19 cellular contexts compared by ENCODE assay signal in genomic region chr10:100825325-100825875, GRCh38.
DNase-seq lines count a peak whose midpoint lies in the region; ATAC-seq, FAIRE-seq and TF ChIP-seq lines count a peak whose summit lies in the region.
"Had no signal": no experiment of that assay in that cellular context is flagged by ENCODE, and none has a peak within 500 bp of the region (broad histone marks: within the 10 kb centered on the region; RNA-seq: fewer than 3 reads in every experiment).

No MANE protein-coding gene starts in this region.

- no peak overlapping the region for H4K91ac ChIP-seq in H1 (replicated peaks; ENCODE audit: insufficient read length, low read length)

- H3K27ac ChIP-seq in CD4-positive, alpha-beta memory T cell (ENCODE audit: low read depth, low read length) = no peak overlapping the region
- no peak overlapping the region for H3K27ac ChIP-seq in H1 (ENCODE audit: low read depth, low read length)
- H3K27ac ChIP-seq: hepatocyte, RWPE1 had no signal

- no peak overlapping the region for H2AFZ ChIP-seq in H1 (ENCODE audit: low read length)
- H2AFZ ChIP-seq: hepatocyte had no signal

- no peak overlapping the region for H2BK5ac ChIP-seq in H1 (ENCODE audit: low read depth, low read length)

- H3K4me1 ChIP-seq in CD4-positive, alpha-beta memory T cell (ENCODE audit: insufficient read depth, low read length) = peaks cover 29% of the 10 kb centered on the region
- H3K4me1 ChIP-seq in H1 (replicated peaks in 1 of 4; ENCODE audit: control insufficient read depth in 3 of 4, insufficient read depth in 4 of 4, low read length in 3 of 4) = peaks cover 4 to 26% (median 20%) of the 10 kb centered on the region in 4 experiments

- H2BK15ac ChIP-seq in H1 (ENCODE audit: low read length) = no peak overlapping the region

- peaks cover 53 to 67% of the 10 kb centered on the region in 2 donors for H3K27me3 Mint-ChIP-seq in CD4-positive, alpha-beta memory T cell
- peaks cover 58% of the 10 kb centered on the region for H3K27me3 Mint-ChIP-seq in nephron progenitor cell (ENCODE audit: low read depth, poor library complexity)

- H2BK20ac ChIP-seq in H1 (ENCODE audit: low read length) = no peak overlapping the region

- no peaks in the 10 kb centered on the region for H3K9me3 ChIP-seq in CD4-positive, alpha-beta memory T cell (ENCODE audit: control insufficient read depth in 1 of 2, low read length in 2 of 2)
- H3K9me3 ChIP-seq in H1 (ENCODE audit: insufficient read depth in 2 of 2, low read depth in 1 of 2, low read length in 1 of 2) = no peaks in the 10 kb centered on the region
- H3K9me3 ChIP-seq: MG63 had no signal

- H3K36me3 Mint-ChIP-seq in CD4-positive, alpha-beta memory T cell = no peaks in the 10 kb centered on the region
- H3K36me3 Mint-ChIP-seq in nephron progenitor cell (ENCODE audit: low read depth) = peaks cover 34% of the 10 kb centered on the region

- peak overlapping the region in 6 of 8 donors; percentile 20 to 54 (median 44) for H3K4me3 Mint-ChIP-seq in CD4-positive, alpha-beta memory T cell
- H3K4me3 Mint-ChIP-seq in nephron progenitor cell = peak overlapping the region; percentile 69

- H3K4me2 ChIP-seq in H1 (ENCODE audit: insufficient read depth in 1 of 2, low read depth in 2 of 2, low read length in 2 of 2) = peak overlapping the region in 1 of 2 experiments; percentile 51; a peak in 1 of 4 replicates
- H3K4me2 ChIP-seq: hepatocyte had no signal

- TF ChIP-seq RAD21 in H1 (IDR thresholded peaks at IDR 0.05 in 1 of 2, conservative IDR thresholded peaks at IDR 0.05 in 1 of 2; ENCODE audit: low read depth in 2 of 2, low read length in 2 of 2) = no peak

- no peak overlapping the region for H3K4ac ChIP-seq in H1 (replicated peaks; ENCODE audit: insufficient read length, low read depth, low read length)

- ATAC-seq in left colon (no peak), GM19463 (IDR thresholded peaks at IDR 0.05; ENCODE audit: unreplicated experiment) (no peak)
- ATAC-seq: SK-N-SH treated with all-trans-retinoic acid at 6 μM for 48 hours had no signal

- intact Hi-C loops in CD4-positive, alpha-beta memory T cell (cut with micrococcal nuclease) = no loop called here
- intact Hi-C loops in left colon (cut with DNase I, micrococcal nuclease) = no loop called here

- H3K23ac ChIP-seq in H1 (ENCODE audit: insufficient read length) = no peak overlapping the region

- no peak overlapping the region for H2BK120ac ChIP-seq in H1 (replicated peaks; ENCODE audit: low read depth, low read length)

- peaks cover 14 to 39% (median 22%) of the 10 kb centered on the region in 4 donors for H3K4me1 Mint-ChIP-seq in CD4-positive, alpha-beta memory T cell
- peaks cover 67% of the 10 kb centered on the region for H3K4me1 Mint-ChIP-seq in nephron progenitor cell

- peaks cover 9 to 12% of the 10 kb centered on the region in 2 experiments for H4K20me1 ChIP-seq in H1 (replicated peaks in 1 of 2; ENCODE audit: control insufficient read depth in 1 of 2, insufficient read depth in 2 of 2, low read length in 2 of 2)

- no peak overlapping the region for H2BK12ac ChIP-seq in H1 (ENCODE audit: low read depth, low read length)

- H3K18ac ChIP-seq in H1 (ENCODE audit: extremely low read depth, low read length) = no peak overlapping the region

- H2AK5ac ChIP-seq in H1 (ENCODE audit: low read depth, low read length) = no peak overlapping the region

- H3K9ac ChIP-seq in H1 (replicated peaks in 1 of 4; ENCODE audit: extremely low read depth in 1 of 4, low read depth in 3 of 4, low read length in 3 of 4) = no peak overlapping the region

- H3K79me1 ChIP-seq in H1 (ENCODE audit: low read depth, low read length) = no peaks in the 10 kb centered on the region

- peaks cover 2% of the 10 kb centered on the region; the same call in 1 of the 2 replicates for H3K23me2 ChIP-seq in H1 (ENCODE audit: low read depth, low read length)

- H4K8ac ChIP-seq in H1 (ENCODE audit: extremely low read depth, insufficient read depth, low read length) = no peak overlapping the region

- no peak overlapping the region for H4K5ac ChIP-seq in H1 (ENCODE audit: insufficient read length, low read depth, low read length)

- CTCF ChIA-PET in CD4-positive, alpha-beta memory T cell (lab: Charles Lee; ENCODE audit: partially characterized antibody) = interaction anchor here (1.3 kb wide), 1 partner anchor 82 kb away, joined by 4 read pairs; no protein-coding TSS in a partner anchor
- CTCF ChIA-PET in H1 (lab: Charles Lee; ENCODE audit: partially characterized antibody) = interaction anchor here (0.7 to 5.3 kb wide), 30 partner anchors 8 to 307 kb away, joined by 3 to 34 read pairs (median 4); no protein-coding TSS in a partner anchor

- H3K36me3 ChIP-seq in CD4-positive, alpha-beta memory T cell (ENCODE audit: insufficient read depth, low read length) = no peaks in the 10 kb centered on the region
- H3K36me3 ChIP-seq in H7 (replicated peaks; ENCODE audit: control insufficient read depth, insufficient read depth, low read length) (no peaks in the 10 kb centered on the region), H1 (ENCODE audit: control insufficient read depth in 2 of 4, insufficient read depth in 4 of 4, low read length in 3 of 4) (peaks cover 0 to 8% (median 0%) of the 10 kb centered on the region in 4 experiments; a peak in 1 of 8 replicates)
- H3K36me3 ChIP-seq: MG63 had no signal

- no peak overlapping the region for H3K56ac ChIP-seq in H1 (replicated peaks; ENCODE audit: insufficient read length, low read depth, low read length)

- POLR2A ChIA-PET in CD4-positive, alpha-beta memory T cell (lab: Charles Lee; ENCODE audit: partially characterized antibody) = no interaction called here
- POLR2A ChIA-PET in H1 (lab: Charles Lee; ENCODE audit: partially characterized antibody) = interaction anchor here (0.8 to 3.3 kb wide), 6 partner anchors 8 to 263 kb away, joined by 3 to 12 read pairs (median 3); no protein-coding TSS in a partner anchor

- no peak for TF ChIP-seq CTCF in H1 (IDR thresholded peaks at IDR 0.05; ENCODE audit: control extremely low read depth in 1 of 3, insufficient read depth in 1 of 3, low read depth in 1 of 3, low read length in 3 of 3)
- TF ChIP-seq CTCF in nephron progenitor cell (IDR thresholded peaks at IDR 0.05) = no peak

- H3K79me2 ChIP-seq in H1 (ENCODE audit: control insufficient read depth in 1 of 2, insufficient read depth in 2 of 2, low read length in 2 of 2) = no peaks in the 10 kb centered on the region
- H3K79me2 ChIP-seq: hepatocyte had no signal

- peak overlapping the region in 1 of 7 donors; percentile 24 for H3K27ac Mint-ChIP-seq in CD4-positive, alpha-beta memory T cell
- no peak overlapping the region for H3K27ac Mint-ChIP-seq in nephron progenitor cell

- FAIRE-seq in H1 (lab: Jason Lieb, UNC) = no peak
- FAIRE-seq: keratinocyte had no signal

- H3K27me3 ChIP-seq in CD4-positive, alpha-beta memory T cell (ENCODE audit: insufficient read depth, low read length) = peaks cover 37% of the 10 kb centered on the region
- peaks cover 98% of the 10 kb centered on the region for H3K27me3 ChIP-seq in H7 (ENCODE audit: control insufficient read depth, insufficient read depth, low read length)
- peaks cover 82 to 100% (median 93%) of the 10 kb centered on the region in 4 experiments for H3K27me3 ChIP-seq in H1 (replicated peaks in 1 of 4; ENCODE audit: control insufficient read depth in 3 of 4, extremely low read depth in 1 of 4, insufficient read depth in 3 of 4, low read length in 3 of 4)

- peaks cover 0 to 2% (median 0%) of the 10 kb centered on the region in 8 donors for H3K9me3 Mint-ChIP-seq in CD4-positive, alpha-beta memory T cell
- H3K9me3 Mint-ChIP-seq in nephron progenitor cell = no peaks in the 10 kb centered on the region

- no peak overlapping the region for H3K14ac ChIP-seq in H1 (ENCODE audit: insufficient read length)

- WGBS in H1 (ENCODE audit: extremely low coverage in 1 of 2, insufficient coverage in 1 of 2, insufficient read length in 1 of 2, insufficient replicate concordance in 2 of 2, low coverage in 1 of 2, low lambda C conversion rate in 2 of 2, missing lambda C conversion rate in 1 of 2), 2 experiments = 15% methylated on average over 2 of the region's 2 CpGs; no CpG with 5 or more reads in 1 of the 2 experiments

- DNase-seq in CD4-positive, alpha-beta memory T cell = no peak
- DNase-seq in H7 (peak; percentile 68), H1 (ENCODE audit: low read depth in 1 of 2, low spot score in 2 of 2) (no peak), nephron progenitor cell (no peak), OCI-M1 (lab: John Stamatoyannopoulos, UW) (no peak), left colon (no peak), NCI-H146 (lab: John Stamatoyannopoulos, UW) (no peak)
- DNase-seq: activated effector memory CD4-positive, alpha-beta T cell treated with anti-CD3 and anti-CD28 coated beads, Interleukin-2, amount 50 U/mL, for 16 hours; amniotic stem cell; COR-L47; dermis blood vessel endothelial cell; MG63; NCI-H1417 treated with DMSO at 0.1 percent for 48 hours; NCI-H510A had no signal

- H3K4me3 ChIP-seq in CD4-positive, alpha-beta memory T cell (ENCODE audit: low read length in 2 of 2) = no peak overlapping the region
- H3K4me3 ChIP-seq in H7 (ENCODE audit: insufficient read depth, low read depth, low read length) (no peak overlapping the region), H1 (ENCODE audit: extremely low read depth in 1 of 4, insufficient read depth in 2 of 4, low read depth in 3 of 4, low read length in 4 of 4) (no peak overlapping the region)
- H3K4me3 ChIP-seq: hepatocyte, MG63 had no signal

- no peak for TF ChIP-seq POLR2A in H1 (IDR thresholded peaks at IDR 0.05; ENCODE audit: control extremely low read depth in 1 of 2, low read depth in 2 of 2, low read length in 2 of 2)

- no peak for TF ChIP-seq EP300 in H1 (IDR thresholded peaks at IDR 0.05; ENCODE audit: borderline replicate concordance in 1 of 2, low read depth in 2 of 2, low read length in 2 of 2)

TF ChIP-seq in H1, 55 proteins besides CTCF, POLR2A, EP300 and RAD21:
- TF ChIP-seq CHD1 (IDR thresholded peaks at IDR 0.05; ENCODE audit: low read depth, low read length) = no peak
- TF ChIP-seq EZH2 (IDR thresholded peaks at IDR 0.05; ENCODE audit: low read depth, low read length, severe bottlenecking) = no peak
- no peak for TF ChIP-seq SP2 (IDR thresholded peaks at IDR 0.05; ENCODE audit: low read length)
- TF ChIP-seq BCL11A (IDR thresholded peaks at IDR 0.05; ENCODE audit: low read depth in 2 of 2, low read length in 2 of 2) = no peak
- TF ChIP-seq HDAC6 (IDR thresholded peaks at IDR 0.05; ENCODE audit: low read depth, low read length) = no peak
- TF ChIP-seq CBX8 (IDR thresholded peaks at IDR 0.05; ENCODE audit: borderline replicate concordance, low read depth, low read length) = no peak
- TF ChIP-seq GABPA (IDR thresholded peaks at IDR 0.05; ENCODE audit: borderline replicate concordance, insufficient read depth, low read length) = no peak
- peak; percentile 20 for TF ChIP-seq SUZ12 (IDR thresholded peaks at IDR 0.05; ENCODE audit: low read length)
